In the genomic region with DNA sequence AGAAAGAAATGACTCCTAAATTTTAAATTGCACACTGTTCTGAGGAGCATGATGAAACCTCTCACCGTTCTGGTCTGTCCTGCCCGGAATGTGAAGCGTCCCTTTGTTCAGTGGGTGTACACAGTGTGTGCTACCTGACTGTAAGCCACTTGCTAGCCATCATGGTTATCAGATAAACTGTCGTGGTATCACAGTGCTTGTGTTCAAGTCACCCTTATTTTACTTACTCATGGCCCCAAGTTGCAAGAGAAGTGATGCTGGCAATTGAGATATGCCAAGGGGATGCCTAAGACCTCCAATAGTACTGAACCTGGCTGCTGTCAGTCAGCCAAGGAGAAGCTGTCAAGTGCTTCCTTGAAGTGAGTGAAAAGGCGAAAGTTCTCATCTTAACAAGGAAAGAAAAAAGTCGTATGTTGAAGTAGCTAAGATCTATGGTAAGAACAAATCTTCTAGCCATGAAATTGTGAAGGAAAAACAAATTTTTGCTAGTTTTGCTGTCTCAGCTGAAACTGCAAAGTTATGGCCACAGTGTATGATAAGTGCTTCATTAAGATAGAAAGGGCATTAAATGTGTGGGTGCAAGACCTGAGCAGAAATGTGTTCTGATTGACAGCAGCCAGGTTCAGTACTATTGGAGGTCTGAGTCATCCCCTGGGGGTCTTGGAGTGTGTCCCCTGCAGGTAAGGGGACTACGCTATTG, we compare ENCODE assay signal across 19 cellular contexts. TPM values are rescaled to one million over a fixed set of nuclear protein-coding genes. Genes with fewer than 3 reads are reported as not detected.
DNase-seq lines count a peak whose midpoint lies in the region; ATAC-seq, FAIRE-seq and TF ChIP-seq lines count a peak whose summit lies in the region.
"Had no signal": no experiment of that assay in that cellular context is flagged by ENCODE, and none has a peak within 500 bp of the region (broad histone marks: within the 10 kb centered on the region; RNA-seq: fewer than 3 reads in every experiment).

No MANE protein-coding gene starts in this region.

- no peaks in the 10 kb centered on the region for H4K20me1 ChIP-seq in neural cell (ENCODE audit: insufficient read depth)

- no peak overlapping the region for H3K4me3 ChIP-seq in neural cell (ENCODE audit: low read length)
- H3K4me3 ChIP-seq: ascending aorta had no signal

- H3K36me3 ChIP-seq in neural cell (ENCODE audit: insufficient read depth, low read length), result no peaks in the 10 kb centered on the region
- H3K36me3 ChIP-seq: ascending aorta had no signal

- peak; percentile 55 for TF ChIP-seq EP300 in neural cell (conservative IDR thresholded peaks at IDR 0.05; ENCODE audit: poor library complexity, severe bottlenecking)

- H3K9me3 Mint-ChIP-seq in activated CD4-positive, alpha-beta memory T cell treated with anti-CD3 and anti-CD28 coated beads for 36 hours, result no peaks in the 10 kb centered on the region
- no peaks in the 10 kb centered on the region for H3K9me3 Mint-ChIP-seq in activated CD4-positive, alpha-beta memory T cell treated with anti-CD3 and anti-CD28 coated beads, Interleukin-2, amount 10 ng/mL, durations not matched to agents 7 days and 5 days
- no peaks in the 10 kb centered on the region for H3K9me3 Mint-ChIP-seq in activated T-helper 1 cell treated with anti-CD3 and anti-CD28 coated beads, Interleukin-12 subunit alpha, Interleukin-12 subunit beta, Interleukin-2, Interleukin-4 antibody, amounts not matched to agents 30 ng/mL and 10 ng/mL and 1 ng/mL, durations not matched to agents 14 hours and 24 hours and 36 hours

- ATAC-seq in GM18873 (IDR thresholded peaks at IDR 0.05; ENCODE audit: low FRiP score, unreplicated experiment), result no peak

- FAIRE-seq in GM19239 (lab: Jason Lieb, UNC), result peak; percentile 90

- H3K4me1 Mint-ChIP-seq in activated CD4-positive, alpha-beta memory T cell treated with anti-CD3 and anti-CD28 coated beads for 36 hours (ENCODE audit: low read depth), result peaks cover 41% of the 10 kb centered on the region
- peaks cover 44% of the 10 kb centered on the region for H3K4me1 Mint-ChIP-seq in activated CD4-positive, alpha-beta memory T cell treated with anti-CD3 and anti-CD28 coated beads, Interleukin-2, amount 10 ng/mL, durations not matched to agents 7 days and 5 days
- peaks cover 61% of the 10 kb centered on the region for H3K4me1 Mint-ChIP-seq in activated T-helper 1 cell treated with anti-CD3 and anti-CD28 coated beads, Interleukin-12 subunit alpha, Interleukin-12 subunit beta, Interleukin-2, Interleukin-4 antibody, amounts not matched to agents 30 ng/mL and 10 ng/mL and 1 ng/mL, durations not matched to agents 14 hours and 24 hours and 36 hours (ENCODE audit: low read depth)

- no peaks in the 10 kb centered on the region for H3K36me3 Mint-ChIP-seq in activated CD4-positive, alpha-beta memory T cell treated with anti-CD3 and anti-CD28 coated beads for 36 hours
- H3K36me3 Mint-ChIP-seq in activated CD4-positive, alpha-beta memory T cell treated with anti-CD3 and anti-CD28 coated beads, Interleukin-2, amount 10 ng/mL, durations not matched to agents 7 days and 5 days (ENCODE audit: low read depth), result no peaks in the 10 kb centered on the region
- H3K36me3 Mint-ChIP-seq in activated T-helper 1 cell treated with anti-CD3 and anti-CD28 coated beads, Interleukin-12 subunit alpha, Interleukin-12 subunit beta, Interleukin-2, Interleukin-4 antibody, amounts not matched to agents 30 ng/mL and 10 ng/mL and 1 ng/mL, durations not matched to agents 14 hours and 24 hours and 36 hours (ENCODE audit: low read depth), result peaks cover 8% of the 10 kb centered on the region

- H3K9me3 ChIP-seq in neural cell (ENCODE audit: low read length), result no peaks in the 10 kb centered on the region
- H3K9me3 ChIP-seq: ascending aorta had no signal

- POLR2A ChIA-PET in activated CD4-positive, alpha-beta memory T cell treated with anti-CD3 and anti-CD28 coated beads for 36 hours (lab: Charles Lee), result no interaction called here
- POLR2A ChIA-PET in activated CD4-positive, alpha-beta memory T cell treated with anti-CD3 and anti-CD28 coated beads, Interleukin-2, amount 10 ng/mL, durations not matched to agents 7 days and 5 days (lab: Charles Lee), result interaction anchor here (1.0 kb wide), 1 partner anchor 11 kb away, joined by 3 read pairs; no protein-coding TSS in a partner anchor

- no peaks in the 10 kb centered on the region for H3F3A ChIP-seq in neural cell (ENCODE audit: insufficient read depth, low read length, poor library complexity, severe bottlenecking)

- TF ChIP-seq RAD21 in neural cell (conservative IDR thresholded peaks at IDR 0.05), result no peak

- H3K9me2 ChIP-seq in neural cell (ENCODE audit: insufficient read depth, low read length), result no peaks in the 10 kb centered on the region

- H3K27me3 ChIP-seq in neural cell (ENCODE audit: insufficient read depth, low read depth, low read length), result no peaks in the 10 kb centered on the region
- H3K27me3 ChIP-seq: ascending aorta had no signal

- no peak for TF ChIP-seq CTCF in neural cell (IDR thresholded peaks at IDR 0.05; ENCODE audit: poor library complexity, severe bottlenecking)

- no peak overlapping the region for H3K9ac ChIP-seq in neural cell (ENCODE audit: low read length)

- H3K27me3 Mint-ChIP-seq in activated CD4-positive, alpha-beta memory T cell treated with anti-CD3 and anti-CD28 coated beads for 36 hours, result no peaks in the 10 kb centered on the region
- H3K27me3 Mint-ChIP-seq in activated CD4-positive, alpha-beta memory T cell treated with anti-CD3 and anti-CD28 coated beads, Interleukin-2, amount 10 ng/mL, durations not matched to agents 7 days and 5 days, result no peaks in the 10 kb centered on the region
- no peaks in the 10 kb centered on the region for H3K27me3 Mint-ChIP-seq in activated T-helper 1 cell treated with anti-CD3 and anti-CD28 coated beads, Interleukin-12 subunit alpha, Interleukin-12 subunit beta, Interleukin-2, Interleukin-4 antibody, amounts not matched to agents 30 ng/mL and 10 ng/mL and 1 ng/mL, durations not matched to agents 14 hours and 24 hours and 36 hours (ENCODE audit: insufficient read depth)

- no peaks in the 10 kb centered on the region for H3K79me2 ChIP-seq in neural cell (replicated peaks; ENCODE audit: insufficient read depth, low read length)

- no peak overlapping the region for H3K4me3 Mint-ChIP-seq in activated CD4-positive, alpha-beta memory T cell treated with anti-CD3 and anti-CD28 coated beads for 36 hours
- H3K4me3 Mint-ChIP-seq in activated CD4-positive, alpha-beta memory T cell treated with anti-CD3 and anti-CD28 coated beads, Interleukin-2, amount 10 ng/mL, durations not matched to agents 7 days and 5 days, result no peak overlapping the region
- peak overlapping the region; percentile 24 for H3K4me3 Mint-ChIP-seq in activated T-helper 1 cell treated with anti-CD3 and anti-CD28 coated beads, Interleukin-12 subunit alpha, Interleukin-12 subunit beta, Interleukin-2, Interleukin-4 antibody, amounts not matched to agents 30 ng/mL and 10 ng/mL and 1 ng/mL, durations not matched to agents 14 hours and 24 hours and 36 hours
- H3K4me3 Mint-ChIP-seq: CD4-positive, CD25-positive, alpha-beta regulatory T cell had no signal

- H2AFZ ChIP-seq in neural cell (ENCODE audit: low read depth, low read length), result no peak overlapping the region

- no peak overlapping the region for H3K4me2 ChIP-seq in neural cell (ENCODE audit: low read length)

- intact Hi-C loops in activated CD4-positive, alpha-beta memory T cell treated with anti-CD3 and anti-CD28 coated beads for 36 hours (cut with micrococcal nuclease), result no loop called here
- intact Hi-C loops in activated T-helper 1 cell treated with anti-CD3 and anti-CD28 coated beads, Interleukin-12 subunit alpha, Interleukin-12 subunit beta, Interleukin-2, Interleukin-4 antibody, amounts not matched to agents 30 ng/mL and 10 ng/mL and 1 ng/mL, durations not matched to agents 14 hours and 24 hours and 36 hours (cut with micrococcal nuclease), result no loop called here

- no peak overlapping the region for H3K27ac Mint-ChIP-seq in activated CD4-positive, alpha-beta memory T cell treated with anti-CD3 and anti-CD28 coated beads for 36 hours
- no peak overlapping the region for H3K27ac Mint-ChIP-seq in activated CD4-positive, alpha-beta memory T cell treated with anti-CD3 and anti-CD28 coated beads, Interleukin-2, amount 10 ng/mL, durations not matched to agents 7 days and 5 days
- H3K27ac Mint-ChIP-seq in activated T-helper 1 cell treated with anti-CD3 and anti-CD28 coated beads, Interleukin-12 subunit alpha, Interleukin-12 subunit beta, Interleukin-2, Interleukin-4 antibody, amounts not matched to agents 30 ng/mL and 10 ng/mL and 1 ng/mL, durations not matched to agents 14 hours and 24 hours and 36 hours, result no peak overlapping the region

- peak; percentile 3 for DNase-seq in activated CD4-positive, alpha-beta memory T cell treated with anti-CD3 and anti-CD28 coated beads for 36 hours
- no peak for DNase-seq in activated CD4-positive, alpha-beta memory T cell treated with anti-CD3 and anti-CD28 coated beads, Interleukin-2, amount 10 ng/mL, durations not matched to agents 7 days and 5 days
- no peak for DNase-seq in GM19239 (ENCODE audit: insufficient read length, low spot score)
- DNase-seq in activated T-helper 1 cell treated with anti-CD3 and anti-CD28 coated beads, Interleukin-12 subunit alpha, Interleukin-12 subunit beta, Interleukin-2, Interleukin-4 antibody, amounts not matched to agents 30 ng/mL and 10 ng/mL and 1 ng/mL, durations not matched to agents 14 hours and 24 hours and 36 hours (ENCODE audit: low spot score), result no peak
- DNase-seq in activated effector memory CD4-positive, alpha-beta T cell treated with anti-CD3 and anti-CD28 coated beads, Interleukin-2, amount 50 U/mL, for 16 hours, result no peak
- no peak for DNase-seq in SIG-M5 treated with dmso at 0.1 percent for 504 hours (lab: John Stamatoyannopoulos, UW; ENCODE audit: unreplicated experiment)
- DNase-seq: activated naive CD4-positive, alpha-beta T cell; CD4-positive, CD25-positive, alpha-beta regulatory T cell; GDM1; Karpas-422; NCI-H1092 treated with DMSO at 0.1 percent for 48 hours; NCI-H510A treated with DMSO at 0.1 percent for 48 hours; nucleus accumbens; substantia nigra had no signal

- CTCF ChIA-PET in activated CD4-positive, alpha-beta memory T cell treated with anti-CD3 and anti-CD28 coated beads for 36 hours (lab: Charles Lee), result interaction anchor here (1.3 to 1.4 kb wide), 3 partner anchors 17 to 137 kb away, joined by 3 to 4 read pairs (median 3); no protein-coding TSS in a partner anchor
- CTCF ChIA-PET in activated CD4-positive, alpha-beta memory T cell treated with anti-CD3 and anti-CD28 coated beads, Interleukin-2, amount 10 ng/mL, durations not matched to agents 7 days and 5 days (lab: Charles Lee), result no interaction called here

- no peak overlapping the region for H3K27ac ChIP-seq in neural cell (ENCODE audit: low read length)
- H3K27ac ChIP-seq: ascending aorta, RWPE1 had no signal

RNA-seq across cellular contexts. Expression of gene PIK3R6, which starts 5.8 kb away (rescaled TPM):
- under 1 TPM; 0.63 to 0.71 TPM for total RNA-seq in activated CD4-positive, alpha-beta memory T cell treated with anti-CD3 and anti-CD28 coated beads for 36 hours
- total RNA-seq in activated CD4-positive, alpha-beta memory T cell treated with anti-CD3 and anti-CD28 coated beads, Interleukin-2, amount 10 ng/mL, durations not matched to agents 7 days and 5 days, result 1 to 10 TPM; 2.0 to 2.2 TPM
- total RNA-seq in activated T-helper 1 cell treated with anti-CD3 and anti-CD28 coated beads, Interleukin-12 subunit alpha, Interleukin-12 subunit beta, Interleukin-2, Interleukin-4 antibody, amounts not matched to agents 30 ng/mL and 10 ng/mL and 1 ng/mL, durations not matched to agents 14 hours and 24 hours and 36 hours, result 2.0 and 2.1 TPM in 2 replicates
- not detected in 2 replicates for polyA plus RNA-seq in neural cell
- polyA minus RNA-seq in neural cell, result not detected in 2 replicates
- total RNA-seq: renal cortical epithelial cell had no signal
- polyA plus RNA-seq: CD4-positive, CD25-positive, alpha-beta regulatory T cell had no signal
